In the genomic region with DNA sequence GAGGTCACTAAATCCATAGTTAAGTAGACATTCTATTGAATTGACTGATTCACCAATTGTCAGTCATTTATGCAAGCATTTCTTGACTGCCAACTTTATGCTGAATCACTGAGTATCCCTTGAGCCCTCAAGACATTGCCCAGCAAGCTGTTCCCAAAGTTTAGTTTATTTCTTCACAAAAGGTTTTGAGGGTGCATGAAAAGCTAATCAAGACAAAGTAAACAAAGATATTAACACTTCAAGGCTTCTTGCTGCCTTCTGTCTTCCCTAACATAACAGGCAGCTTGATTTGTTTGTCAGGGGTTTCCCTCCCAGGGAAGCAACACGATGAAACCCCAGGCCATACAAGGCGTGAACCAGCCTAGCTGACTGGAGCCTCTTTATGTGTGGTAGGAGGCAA, we compare ENCODE assay signal across 21 cellular contexts.
DNase-seq lines count a peak whose midpoint lies in the region; ATAC-seq, FAIRE-seq and TF ChIP-seq lines count a peak whose summit lies in the region.
"Had no signal": no experiment of that assay in that cellular context is flagged by ENCODE, and none has a peak within 500 bp of the region (broad histone marks: within the 10 kb centered on the region; RNA-seq: fewer than 3 reads in every experiment).

No MANE protein-coding gene starts in this region.

- no peaks in the 10 kb centered on the region for H3K9me1 ChIP-seq in keratinocyte (ENCODE audit: control insufficient read depth, extremely low read depth, insufficient read depth, low read length)

- H3K9me3 ChIP-seq in NT2/D1 (ENCODE audit: insufficient read depth, low read length) = peaks cover 7% of the 10 kb centered on the region
- H3K9me3 ChIP-seq in keratinocyte (ENCODE audit: control insufficient read depth, low read depth, low read length) = no peaks in the 10 kb centered on the region
- H3K9me3 ChIP-seq: neutrophil had no signal

- no peak overlapping the region for H2AFZ ChIP-seq in keratinocyte (ENCODE audit: control insufficient read depth, low read length)

- H3K9ac ChIP-seq in NT2/D1 (ENCODE audit: insufficient read length, low read depth) (no peak overlapping the region), keratinocyte (ENCODE audit: control insufficient read depth, extremely low read depth, insufficient read depth, low read length) (no peak overlapping the region)

- H3K4me3 ChIP-seq in NT2/D1 (ENCODE audit: insufficient read length, low read depth) (no peak overlapping the region), epithelial cell of esophagus (ENCODE audit: low read length) (no peak overlapping the region), keratinocyte (ENCODE audit: control insufficient read depth in 2 of 3, extremely low read depth in 1 of 3, insufficient read depth in 2 of 3, low read depth in 1 of 3, low read length in 3 of 3) (no peak overlapping the region)
- H3K4me3 ChIP-seq: right atrium auricular region had no signal

- H3K4me1 ChIP-seq in NT2/D1 (ENCODE audit: insufficient read depth, insufficient read length) = no peaks in the 10 kb centered on the region
- H3K4me1 ChIP-seq in keratinocyte (ENCODE audit: control insufficient read depth, extremely low read depth, insufficient read depth, low read length) = peaks cover 6% of the 10 kb centered on the region
- H3K4me1 ChIP-seq: right atrium auricular region had no signal

- H3K4me2 ChIP-seq in keratinocyte (ENCODE audit: control insufficient read depth, extremely low read depth, insufficient read depth, low read depth, low read length) = no peak overlapping the region

- no peak for TF ChIP-seq CTCF in D721Med (IDR thresholded peaks at IDR 0.05; ENCODE audit: insufficient read depth, missing control alignments)
- no peak for TF ChIP-seq CTCF in epithelial cell of esophagus (IDR thresholded peaks at IDR 0.05; ENCODE audit: insufficient read depth, low read depth, low read length, missing control alignments)
- TF ChIP-seq CTCF in keratinocyte (optimal IDR thresholded peaks at IDR 0.05 in 1 of 3, IDR thresholded peaks at IDR 0.05 in 1 of 3, conservative IDR thresholded peaks at IDR 0.05 in 1 of 3; ENCODE audit: extremely low read depth in 1 of 3, insufficient read depth in 2 of 3, low read length in 3 of 3) = no peak
- TF ChIP-seq CTCF in GM13977 (IDR thresholded peaks at IDR 0.05; ENCODE audit: extremely low read depth, insufficient read depth, missing control alignments) = no peak

- in situ Hi-C loops in GM13977 (cut with MboI; ENCODE audit: low pct_unique_long_range_greater_than_20kb, low sequenced_read_pairs, unreplicated experiment) = no loop called here

- no peak overlapping the region for H3K27ac ChIP-seq in keratinocyte (ENCODE audit: control insufficient read depth, insufficient read depth, low read length)
- H3K27ac ChIP-seq: neutrophil, right atrium auricular region had no signal

- H3K36me3 ChIP-seq in NT2/D1 (ENCODE audit: insufficient read depth, insufficient read length, low read length) (no peaks in the 10 kb centered on the region), keratinocyte (ENCODE audit: control insufficient read depth in 2 of 2, extremely low read depth in 1 of 2, insufficient read depth in 2 of 2, low read length in 2 of 2) (no peaks in the 10 kb centered on the region)
- H3K36me3 ChIP-seq: neutrophil, right atrium auricular region had no signal

- FAIRE-seq in D721Med (lab: Jason Lieb, UNC) = peak; percentile 67
- FAIRE-seq in keratinocyte (lab: Jason Lieb, UNC) = peak; percentile 51
- FAIRE-seq: frontal cortex, G401.6 had no signal

- no peak for DNase-seq in D721Med (ENCODE audit: insufficient read length, low spot score)
- peak; percentile 80 for DNase-seq in NT2/D1 (ENCODE audit: low read depth, low spot score)
- DNase-seq in epithelial cell of esophagus (ENCODE audit: low read depth) = peak; percentile 69
- no peak for DNase-seq in keratinocyte (ENCODE audit: low read depth, low spot score)
- no peak for DNase-seq in SHP77 (lab: John Stamatoyannopoulos, UW)
- no peak for DNase-seq in GM13977 (ENCODE audit: low spot score)
- DNase-seq: activated CD8-positive, alpha-beta T cell treated with anti-CD3 and anti-CD28 coated beads for 36 hours; activated T-cell treated with anti-CD3 and anti-CD28 coated beads, Interleukin-2, amount 50 U/mL, for 48 hours; caudate nucleus; CD8-positive, alpha-beta T cell; effector CD4-positive, alpha-beta T cell; HFFc6; NCI-H2029; NCI-H526 treated with DMSO at 0.1 percent for 48 hours; stimulated activated naive CD8-positive, alpha-beta T cell treated with anti-CD3 and anti-CD28 coated beads, Interleukin-15, amount 100 ng/mL, for 72 hours had no signal

- no peak for ATAC-seq in GM21825 (IDR thresholded peaks at IDR 0.05; ENCODE audit: unreplicated experiment)
- no peak for ATAC-seq in HG03432 (IDR thresholded peaks at IDR 0.05; ENCODE audit: unreplicated experiment)
- ATAC-seq: activated CD8-positive, alpha-beta T cell treated with anti-CD3 and anti-CD28 coated beads for 36 hours; CD8-positive, alpha-beta T cell; stimulated activated naive CD8-positive, alpha-beta T cell treated with anti-CD3 and anti-CD28 coated beads, Interleukin-15, amount 100 ng/mL, for 72 hours had no signal

- no peaks in the 10 kb centered on the region for H4K20me1 ChIP-seq in keratinocyte (ENCODE audit: control insufficient read depth, extremely low read depth, insufficient read depth, low read length)

- H3K27me3 ChIP-seq in NT2/D1 (ENCODE audit: insufficient read depth, insufficient read length) (no peaks in the 10 kb centered on the region), keratinocyte (ENCODE audit: control insufficient read depth, extremely low read depth, insufficient read depth, low read length) (no peaks in the 10 kb centered on the region)
- H3K27me3 ChIP-seq: neutrophil, right atrium auricular region had no signal

- no peaks in the 10 kb centered on the region for H3K79me2 ChIP-seq in keratinocyte (ENCODE audit: control insufficient read depth, insufficient read depth, low read length)

- dilution Hi-C loops in keratinocyte (cut with MboI; ENCODE audit: extremely low pct_ligation_motif_present, low sequenced_read_pairs) = no loop called here

Comparison
In these comparisons a context has a peak if more than half of its experiments do, and no peak if none do; other contexts are left out.
1. DNase-seq: peak in NT2/D1 (single experiment) and epithelial cell of esophagus (single experiment); none in D721Med (single experiment), keratinocyte (single experiment), SHP77 (0 of 2) and GM13977 (single experiment).